Comparison of ENCODE assay signal across 27 cellular contexts in the genomic region with DNA sequence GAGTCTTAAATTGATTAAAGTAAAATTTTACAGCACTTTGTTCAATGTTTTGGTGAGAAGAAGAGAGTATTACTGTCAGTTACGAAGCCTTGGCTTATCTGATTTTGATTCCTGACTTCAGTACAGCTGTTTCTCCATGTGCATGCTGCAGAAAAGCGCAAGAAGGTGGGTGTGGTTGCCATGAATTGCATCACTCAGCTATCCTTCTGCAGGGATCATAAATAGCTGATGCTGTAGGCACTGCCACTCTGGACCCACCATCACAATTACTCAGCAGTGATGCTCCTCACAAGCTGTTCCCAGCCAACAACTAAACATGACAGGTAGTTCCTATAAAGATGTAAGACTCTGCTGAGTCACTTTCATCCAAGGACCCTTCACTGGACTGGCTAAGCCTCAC.
DNase-seq lines count a peak whose midpoint lies in the region; ATAC-seq and TF ChIP-seq lines count a peak whose summit lies in the region.
"Had no signal": no experiment of that assay in that cellular context is flagged by ENCODE, and none has a peak within 500 bp of the region (broad histone marks: within the 10 kb centered on the region; RNA-seq: fewer than 3 reads in every experiment).

No MANE protein-coding gene starts in this region.

- intact Hi-C loops in CD4-positive, alpha-beta T cell (cut with DNase I, micrococcal nuclease): no loop called here

- H3K4me1 Mint-ChIP-seq in CD4-positive, alpha-beta T cell (ENCODE audit: low read depth): no peaks in the 10 kb centered on the region
- no peaks in the 10 kb centered on the region for H3K4me1 Mint-ChIP-seq in activated T-cell treated with anti-CD3 and anti-CD28 coated beads, Interleukin-2, amount 50 U/mL, for 4 hours (ENCODE audit: low read depth)
- H3K4me1 Mint-ChIP-seq: activated naive CD4-positive, alpha-beta T cell treated with anti-CD3 and anti-CD28 coated beads, Interleukin-2, amount 50 U/mL, for 24 hours; central memory CD8-positive, alpha-beta T cell; IgD-negative memory B cell; immature natural killer cell; naive thymus-derived CD8-positive, alpha-beta T cell had no signal

- TF ChIP-seq CTCF in foreskin fibroblast (IDR thresholded peaks at IDR 0.05; ENCODE audit: low read depth, low read length): no peak
- no peak for TF ChIP-seq CTCF in CD4-positive, alpha-beta T cell (IDR thresholded peaks at IDR 0.05)

- no peak overlapping the region for H3K4me3 Mint-ChIP-seq in CD4-positive, alpha-beta T cell
- H3K4me3 Mint-ChIP-seq in activated T-cell treated with anti-CD3 and anti-CD28 coated beads, Interleukin-2, amount 50 U/mL, for 4 hours: no peak overlapping the region
- H3K4me3 Mint-ChIP-seq: activated naive CD4-positive, alpha-beta T cell treated with anti-CD3 and anti-CD28 coated beads, Interleukin-2, amount 50 U/mL, for 24 hours; CD14-positive monocyte; central memory CD8-positive, alpha-beta T cell; HFFc6; IgD-negative memory B cell; immature natural killer cell; naive thymus-derived CD8-positive, alpha-beta T cell had no signal

- no peak for ATAC-seq in CD4-positive, alpha-beta T cell (ENCODE audit: poor library complexity)
- no peak for ATAC-seq in activated T-cell treated with anti-CD3 and anti-CD28 coated beads, Interleukin-2, amount 50 U/mL, for 4 hours
- no peak for ATAC-seq in GM18873 (IDR thresholded peaks at IDR 0.05; ENCODE audit: low FRiP score, unreplicated experiment)
- ATAC-seq: left lobe of liver; naive thymus-derived CD8-positive, alpha-beta T cell had no signal

- no peak overlapping the region for H3K27ac ChIP-seq in CD4-positive, alpha-beta T cell (ENCODE audit: low read depth, low read length)
- H3K27ac ChIP-seq: RWPE1, SK-N-MC, VCaP had no signal

- DNase-seq in AG20443 (ENCODE audit: low spot score) (peak; percentile 25), LoVo (ENCODE audit: low spot score) (peak; percentile 9), amniotic epithelial cell (ENCODE audit: low read depth) (peak; percentile 75), foreskin fibroblast (peak; percentile 51 to 80), DMS53 treated with DMSO at 0.1 percent for 48 hours (lab: John Stamatoyannopoulos, UW; ENCODE audit: unreplicated experiment) (no peak)
- DNase-seq in CD4-positive, alpha-beta T cell: no peak
- no peak for DNase-seq in activated T-cell treated with anti-CD3 and anti-CD28 coated beads, Interleukin-2, amount 50 U/mL, for 4 hours
- DNase-seq: ACHN; activated CD4-positive, alpha-beta T cell treated with anti-CD3 and anti-CD28 coated beads for 48 hours; aorta; foreskin melanocyte; HFFc6; hippocampal formation; immature natural killer cell; midbrain; naive thymus-derived CD8-positive, alpha-beta T cell; NCI-H1694 treated with DMSO at 0.1 percent for 48 hours; occipital lobe had no signal

- no peaks in the 10 kb centered on the region for H3K27me3 ChIP-seq in CD4-positive, alpha-beta T cell (ENCODE audit: control insufficient read depth, insufficient read depth, low read length)

- no peaks in the 10 kb centered on the region for H3K36me3 Mint-ChIP-seq in CD4-positive, alpha-beta T cell (ENCODE audit: low read depth)
- H3K36me3 Mint-ChIP-seq in activated T-cell treated with anti-CD3 and anti-CD28 coated beads, Interleukin-2, amount 50 U/mL, for 4 hours (ENCODE audit: insufficient read depth): no peaks in the 10 kb centered on the region
- H3K36me3 Mint-ChIP-seq: activated naive CD4-positive, alpha-beta T cell treated with anti-CD3 and anti-CD28 coated beads, Interleukin-2, amount 50 U/mL, for 24 hours; IgD-negative memory B cell; immature natural killer cell had no signal

- H3K27ac Mint-ChIP-seq in CD4-positive, alpha-beta T cell: no peak overlapping the region
- H3K27ac Mint-ChIP-seq: activated naive CD4-positive, alpha-beta T cell treated with anti-CD3 and anti-CD28 coated beads, Interleukin-2, amount 50 U/mL, for 24 hours; CD14-positive monocyte; HFFc6; IgD-negative memory B cell; immature natural killer cell; naive thymus-derived CD8-positive, alpha-beta T cell had no signal

- H3K9me3 Mint-ChIP-seq in CD4-positive, alpha-beta T cell: peaks cover 4% of the 10 kb centered on the region
- peaks cover 33% of the 10 kb centered on the region for H3K9me3 Mint-ChIP-seq in activated T-cell treated with anti-CD3 and anti-CD28 coated beads, Interleukin-2, amount 50 U/mL, for 4 hours
- H3K9me3 Mint-ChIP-seq: HFFc6 had no signal

- POLR2A ChIA-PET in CD4-positive, alpha-beta T cell (lab: Charles Lee): no interaction called here

- CTCF ChIA-PET in CD4-positive, alpha-beta T cell (lab: Charles Lee): no interaction called here

- no peak overlapping the region for H3K4me3 ChIP-seq in foreskin fibroblast (ENCODE audit: low read depth in 1 of 2, low read length in 2 of 2)
- H3K4me3 ChIP-seq: SK-N-MC had no signal

- H3K9me3 ChIP-seq in CD4-positive, alpha-beta T cell (ENCODE audit: control insufficient read depth, low read length): peaks cover 14% of the 10 kb centered on the region

- peaks cover 8% of the 10 kb centered on the region for H3K27me3 Mint-ChIP-seq in CD4-positive, alpha-beta T cell
- H3K27me3 Mint-ChIP-seq in activated T-cell treated with anti-CD3 and anti-CD28 coated beads, Interleukin-2, amount 50 U/mL, for 4 hours (ENCODE audit: low read depth): peaks cover 4% of the 10 kb centered on the region
- H3K27me3 Mint-ChIP-seq: central memory CD8-positive, alpha-beta T cell; IgD-negative memory B cell had no signal

Comparison
In these comparisons a context has a peak if more than half of its experiments do, and no peak if none do; other contexts are left out.
1. DNase-seq: peak in AG20443 (single experiment), LoVo (single experiment), amniotic epithelial cell (single experiment) and foreskin fibroblast (2 of 2); none in CD4-positive, alpha-beta T cell (0 of 10), DMS53 treated with DMSO at 0.1 percent for 48 hours (single experiment) and activated T-cell treated with anti-CD3 and anti-CD28 coated beads, Interleukin-2, amount 50 U/mL, for 4 hours (single experiment).